8 cellular contexts compared by ENCODE assay signal in the genomic region with DNA sequence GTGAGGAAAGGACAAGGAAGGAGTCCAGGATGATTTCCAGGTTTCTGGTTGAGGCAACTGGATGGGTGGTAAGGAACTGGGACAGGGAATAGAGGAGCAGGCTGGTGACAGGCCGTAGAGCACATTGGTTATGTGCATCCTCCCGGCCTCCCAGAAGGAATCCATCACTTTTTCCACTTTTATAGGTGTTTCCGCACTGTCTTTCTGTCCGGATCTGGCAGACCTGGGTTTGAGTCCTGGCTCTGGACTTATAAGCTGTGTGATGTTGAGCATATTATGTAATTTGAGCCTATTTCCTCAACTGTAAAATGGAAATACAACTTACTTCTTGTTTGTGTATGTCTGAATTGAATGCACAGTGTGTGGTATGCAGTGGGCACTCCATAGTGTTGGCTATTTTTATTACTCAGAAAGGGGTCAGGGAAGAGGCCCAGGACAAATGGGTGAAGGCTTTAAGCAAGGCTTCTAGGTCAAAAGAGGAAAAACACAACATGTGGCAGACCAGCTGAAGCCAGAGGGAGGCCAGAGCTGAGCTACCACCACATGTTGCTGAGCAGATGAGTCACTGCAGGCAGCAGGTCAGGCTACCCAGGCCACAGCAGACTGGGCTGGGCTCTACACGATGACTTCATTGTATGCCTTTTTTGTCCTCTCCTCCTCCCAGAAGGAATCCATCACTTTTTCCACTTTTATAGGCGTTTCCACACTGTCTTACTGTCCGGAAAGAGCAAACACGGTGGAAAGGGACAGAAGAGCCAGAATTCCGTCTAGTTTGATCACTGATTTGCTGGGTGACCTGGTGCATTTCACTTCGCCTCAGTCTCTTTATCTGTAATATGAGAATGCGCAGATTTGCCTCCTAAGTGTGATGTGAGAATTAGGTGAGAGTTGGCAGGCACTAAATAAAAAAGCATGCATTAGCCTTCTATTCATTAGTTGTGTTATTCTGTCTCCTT. TPM values are rescaled to one million over a fixed set of nuclear protein-coding genes. Genes with fewer than 3 reads are reported as not detected.
DNase-seq lines count a peak whose midpoint lies in the region; ATAC-seq and TF ChIP-seq lines count a peak whose summit lies in the region.

No MANE protein-coding gene starts in this region.

- no peak for TF ChIP-seq CTCF in HFFc6 (IDR thresholded peaks at IDR 0.05)
- no peak for TF ChIP-seq CTCF in neural crest cell (conservative IDR thresholded peaks at IDR 0.05)

- peak; percentile 76 for ATAC-seq in activated T-helper 17 cell treated with anti-CD3 and anti-CD28 coated beads, Interleukin-2, amount 50 U/mL, for 72 hours (replicated peaks)
- no peak for ATAC-seq in GM21528 (IDR thresholded peaks at IDR 0.05; ENCODE audit: low FRiP score, unreplicated experiment)
- no peak for ATAC-seq in GM19023 (IDR thresholded peaks at IDR 0.05; ENCODE audit: unreplicated experiment)

- H3K4me1 Mint-ChIP-seq in HFFc6 (ENCODE audit: low read depth): peaks cover 41% of the 10 kb centered on the region
- H3K4me1 Mint-ChIP-seq in activated T-helper 17 cell treated with anti-CD3 and anti-CD28 coated beads, Interleukin-2, amount 50 U/mL, for 72 hours: peaks cover 29% of the 10 kb centered on the region
- peaks cover 41% of the 10 kb centered on the region for H3K4me1 Mint-ChIP-seq in neural crest cell

- H3K9me3 Mint-ChIP-seq in HFFc6: no peaks in the 10 kb centered on the region
- H3K9me3 Mint-ChIP-seq in activated T-helper 17 cell treated with anti-CD3 and anti-CD28 coated beads, Interleukin-2, amount 50 U/mL, for 72 hours: no peaks in the 10 kb centered on the region
- H3K9me3 Mint-ChIP-seq in neural crest cell: no peaks in the 10 kb centered on the region

- H3K27me3 Mint-ChIP-seq in HFFc6 (ENCODE audit: insufficient read depth) (no peaks in the 10 kb centered on the region), neural crest cell (ENCODE audit: low read depth) (no peaks in the 10 kb centered on the region)
- no peaks in the 10 kb centered on the region for H3K27me3 Mint-ChIP-seq in activated T-helper 17 cell treated with anti-CD3 and anti-CD28 coated beads, Interleukin-2, amount 50 U/mL, for 72 hours

- H3K36me3 Mint-ChIP-seq in HFFc6 (ENCODE audit: low read depth) (peaks cover 16% of the 10 kb centered on the region), neural crest cell (ENCODE audit: low read depth) (peaks cover 3% of the 10 kb centered on the region)
- peaks cover 8% of the 10 kb centered on the region for H3K36me3 Mint-ChIP-seq in activated T-helper 17 cell treated with anti-CD3 and anti-CD28 coated beads, Interleukin-2, amount 50 U/mL, for 72 hours (ENCODE audit: low read depth)

- peak; percentile 71 for DNase-seq in DMS79 treated with DMSO at 0.1 percent for 48 hours (lab: John Stamatoyannopoulos, UW)
- DNase-seq in HFFc6: peak; percentile 98
- DNase-seq in NCI-H526 treated with DMSO at 0.1 percent for 48 hours (lab: John Stamatoyannopoulos, UW): peak; percentile 75
- peak; percentile 25 for DNase-seq in germinal center (ENCODE audit: low spot score)
- DNase-seq in neural crest cell (ENCODE audit: low read depth, low spot score): peak; percentile 16

- H3K27ac Mint-ChIP-seq in HFFc6 (peak overlapping the region; percentile 96), neural crest cell (ENCODE audit: unreplicated experiment) (peak overlapping the region; percentile 91)
- H3K27ac Mint-ChIP-seq in activated T-helper 17 cell treated with anti-CD3 and anti-CD28 coated beads, Interleukin-2, amount 50 U/mL, for 72 hours: peak overlapping the region; percentile 46

- H3K4me3 Mint-ChIP-seq in HFFc6 (peak overlapping the region; percentile 91), neural crest cell (peak overlapping the region; percentile 87)
- H3K4me3 Mint-ChIP-seq in activated T-helper 17 cell treated with anti-CD3 and anti-CD28 coated beads, Interleukin-2, amount 50 U/mL, for 72 hours: peak overlapping the region; percentile 92

RNA-seq across cellular contexts. Expression of gene MAST2, which starts 0.8 kb away (rescaled TPM):
- total RNA-seq in HFFc6 (2021; fragmentation: NEBNext Ultra II Directional; extraction: Animal tissue kit (Norgen Biotek cat#: 25700)): 10 to 100 TPM; 27.8 to 40.7 (median 29.7) TPM
- total RNA-seq in activated T-helper 17 cell treated with anti-CD3 and anti-CD28 coated beads, Interleukin-2, amount 50 U/mL, for 72 hours: 10 to 100 TPM; 24.4 to 29.8 TPM
- 45.2 and 47.6 TPM in 2 replicates for total RNA-seq in neural crest cell

RNA-seq across cellular contexts. Expression of gene IPP, which starts 52.2 kb away (rescaled TPM):
- 10 to 100 TPM; 15.7 to 22.0 (median 18.9) TPM for total RNA-seq in HFFc6 (2021; fragmentation: NEBNext Ultra II Directional; extraction: Animal tissue kit (Norgen Biotek cat#: 25700))
- 10 to 100 TPM; 10.0 to 15.4 TPM for total RNA-seq in activated T-helper 17 cell treated with anti-CD3 and anti-CD28 coated beads, Interleukin-2, amount 50 U/mL, for 72 hours
- 16.8 and 18.8 TPM in 2 replicates for total RNA-seq in neural crest cell

Comparison
In these comparisons a context has a peak if more than half of its experiments do, and no peak if none do; other contexts are left out.
1. DNase-seq: peak in every context shown above with its lines; median percentile 98 in HFFc6; 75 in NCI-H526 treated with DMSO at 0.1 percent for 48 hours; 71 in DMS79 treated with DMSO at 0.1 percent for 48 hours; 25 in germinal center; 16 in neural crest cell.
2. H3K27ac Mint-ChIP-seq: peak in every context shown above with its lines; median percentile 96 in HFFc6; 91 in neural crest cell; 46 in activated T-helper 17 cell treated with anti-CD3 and anti-CD28 coated beads, Interleukin-2, amount 50 U/mL, for 72 hours.